14 cellular contexts compared by ENCODE assay signal in genomic region chr5:31553863-31554262, GRCh38.
"Had no signal": no experiment of that assay in that cellular context is flagged by ENCODE, and none has a peak within 500 bp of the region (broad histone marks: within the 10 kb centered on the region; RNA-seq: fewer than 3 reads in every experiment).

No MANE protein-coding gene starts in this region.

- DNase-seq: activated CD4-positive, alpha-beta T cell treated with anti-CD3 and anti-CD28 coated beads for 1 hour; activated CD8-positive, alpha-beta memory T cell treated with anti-CD3 and anti-CD28 coated beads for 24 hours; activated gamma-delta T cell; foreskin melanocyte; head of caudate nucleus; left colon; naive B cell; SIG-M5; thyroid gland had no signal

- ATAC-seq: esophagus mucosa, left colon had no signal

- H3K27ac Mint-ChIP-seq: dendritic cell treated with granulocyte-macrophage colony-stimulating factor and Interleukin-4, amounts not matched to agents 40 ng/mL and 50 ng/mL, for 4 days; T-helper 2 cell treated with Interferon-gamma antibody and Interleukin-4, amounts not matched to agents 5 μg/mL and 100 μg/mL, for 36 hours had no signal

- H3K4me3 ChIP-seq: lung, smooth muscle cell, thyroid gland had no signal

- H3K27me3 Mint-ChIP-seq: dendritic cell treated with granulocyte-macrophage colony-stimulating factor and Interleukin-4, amounts not matched to agents 40 ng/mL and 50 ng/mL, for 4 days; naive B cell had no signal

- H3K27me3 ChIP-seq: thyroid gland had no signal

- H3K4me1 ChIP-seq: thyroid gland had no signal

- H3K4me3 Mint-ChIP-seq: dendritic cell treated with granulocyte-macrophage colony-stimulating factor and Interleukin-4, amounts not matched to agents 40 ng/mL and 50 ng/mL, for 4 days; naive B cell; T-helper 2 cell treated with Interferon-gamma antibody and Interleukin-4, amounts not matched to agents 5 μg/mL and 100 μg/mL, for 36 hours had no signal

- H3K4me2 ChIP-seq: smooth muscle cell had no signal

- H3K9me3 Mint-ChIP-seq: dendritic cell treated with granulocyte-macrophage colony-stimulating factor and Interleukin-4, amounts not matched to agents 40 ng/mL and 50 ng/mL, for 4 days had no signal

- H3K9me3 ChIP-seq: thyroid gland had no signal

- H3K4me1 Mint-ChIP-seq: naive B cell had no signal

- H3K27ac ChIP-seq: thyroid gland had no signal
